ENCODE assay signal across 8 cellular contexts in genomic region chr2:9753276-9753600, GRCh38.
A peak's percentile ranks its signal among the peaks of the same experiment; 100 is the strongest.
DNase-seq lines count a peak whose midpoint lies in the region; ATAC-seq and TF ChIP-seq lines count a peak whose summit lies in the region.

No MANE protein-coding gene starts in this region.

- POLR2A ChIA-PET in CD4-positive, alpha-beta memory T cell (lab: Charles Lee; ENCODE audit: partially characterized antibody) = interaction anchor here (0.7 to 5.5 kb wide), 22 partner anchors 10 to 280 kb away, joined by 3 to 58 read pairs (median 6); partner anchors contain the start of genes ADAM17, IAH1 and YWHAQ
- POLR2A ChIA-PET in HEK293T (lab: Yijun Ruan, JAX) = interaction anchor here (1.4 kb wide), 1 partner anchor 290 kb away, joined by 3 read pairs; the partner anchor contains the start of gene KLF11

- H3K36me3 Mint-ChIP-seq in CD4-positive, alpha-beta memory T cell = no peaks in the 10 kb centered on the region
- H3K36me3 Mint-ChIP-seq in activated CD4-positive, alpha-beta T cell treated with anti-CD3 and anti-CD28 coated beads, Interleukin-2, amount 10 ng/mL, durations not matched to agents 24 days and 14 days (ENCODE audit: low read depth) = no peaks in the 10 kb centered on the region
- no peaks in the 10 kb centered on the region for H3K36me3 Mint-ChIP-seq in neural crest cell (ENCODE audit: low read depth)

- peaks cover 29 to 72% (median 50%) of the 10 kb centered on the region in 4 donors for H3K4me1 Mint-ChIP-seq in CD4-positive, alpha-beta memory T cell
- H3K4me1 Mint-ChIP-seq in activated CD4-positive, alpha-beta T cell treated with anti-CD3 and anti-CD28 coated beads, Interleukin-2, amount 10 ng/mL, durations not matched to agents 24 days and 14 days = peaks cover 59% of the 10 kb centered on the region
- H3K4me1 Mint-ChIP-seq in neural crest cell = peaks cover 38% of the 10 kb centered on the region

- CTCF ChIA-PET in CD4-positive, alpha-beta memory T cell (lab: Charles Lee; ENCODE audit: partially characterized antibody) = interaction anchor here (0.8 to 2.5 kb wide), 8 partner anchors 11 to 198 kb away, joined by 3 to 7 read pairs (median 3); partner anchors contain the start of gene ADAM17
- CTCF ChIA-PET in HEK293T (lab: Yijun Ruan, JAX) = no interaction called here

- no peaks in the 10 kb centered on the region for H3K9me3 ChIP-seq in CD4-positive, alpha-beta memory T cell (ENCODE audit: control insufficient read depth in 1 of 2, low read length in 2 of 2)

- peak overlapping the region; percentile 90 to 100 (median 99) for H3K27ac Mint-ChIP-seq in CD4-positive, alpha-beta memory T cell
- H3K27ac Mint-ChIP-seq in activated CD4-positive, alpha-beta T cell treated with anti-CD3 and anti-CD28 coated beads, Interleukin-2, amount 10 ng/mL, durations not matched to agents 24 days and 14 days = peak overlapping the region; percentile 88
- no peak overlapping the region for H3K27ac Mint-ChIP-seq in neural crest cell (ENCODE audit: unreplicated experiment)

- no peaks in the 10 kb centered on the region for H3K36me3 ChIP-seq in CD4-positive, alpha-beta memory T cell (ENCODE audit: insufficient read depth, low read length)

- no peaks in the 10 kb centered on the region for H3K9me3 Mint-ChIP-seq in CD4-positive, alpha-beta memory T cell
- no peaks in the 10 kb centered on the region for H3K9me3 Mint-ChIP-seq in activated CD4-positive, alpha-beta T cell treated with anti-CD3 and anti-CD28 coated beads, Interleukin-2, amount 10 ng/mL, durations not matched to agents 24 days and 14 days
- no peaks in the 10 kb centered on the region for H3K9me3 Mint-ChIP-seq in neural crest cell

- H3K27ac ChIP-seq in CD4-positive, alpha-beta memory T cell (ENCODE audit: low read depth, low read length) = peak overlapping the region; percentile 53
- H3K27ac ChIP-seq in epithelial cell of prostate = peak overlapping the region; percentile 100

- H3K27me3 ChIP-seq in CD4-positive, alpha-beta memory T cell (ENCODE audit: insufficient read depth, low read length) = no peaks in the 10 kb centered on the region

- ATAC-seq in GM21367 (IDR thresholded peaks at IDR 0.05; ENCODE audit: unreplicated experiment) = peak; percentile 63

- peaks cover 49% of the 10 kb centered on the region for H3K4me1 ChIP-seq in CD4-positive, alpha-beta memory T cell (ENCODE audit: insufficient read depth, low read length)

- no peak for TF ChIP-seq CTCF in neural crest cell (conservative IDR thresholded peaks at IDR 0.05)

- intact Hi-C loops in CD4-positive, alpha-beta memory T cell (cut with micrococcal nuclease) = loop anchor here (1.0 to 2.0 kb wide), 3 partner anchors 30 to 122 kb away; no protein-coding TSS in a partner anchor
- intact Hi-C loops in activated CD4-positive, alpha-beta T cell treated with anti-CD3 and anti-CD28 coated beads, Interleukin-2, amount 10 ng/mL, durations not matched to agents 24 days and 14 days (cut with micrococcal nuclease) = loop anchor here (1.0 to 5.0 kb wide), 5 partner anchors 29 to 330 kb away; partner anchors contain the start of genes CPSF3 and ITGB1BP1

- peak overlapping the region; percentile 80 to 96 (median 94) for H3K4me3 Mint-ChIP-seq in CD4-positive, alpha-beta memory T cell
- peak overlapping the region; percentile 56 for H3K4me3 Mint-ChIP-seq in activated CD4-positive, alpha-beta T cell treated with anti-CD3 and anti-CD28 coated beads, Interleukin-2, amount 10 ng/mL, durations not matched to agents 24 days and 14 days
- H3K4me3 Mint-ChIP-seq in neural crest cell = peak overlapping the region; percentile 61

- no peaks in the 10 kb centered on the region for H3K27me3 Mint-ChIP-seq in CD4-positive, alpha-beta memory T cell
- H3K27me3 Mint-ChIP-seq in activated CD4-positive, alpha-beta T cell treated with anti-CD3 and anti-CD28 coated beads, Interleukin-2, amount 10 ng/mL, durations not matched to agents 24 days and 14 days = peaks cover 32% of the 10 kb centered on the region
- peaks cover 15% of the 10 kb centered on the region for H3K27me3 Mint-ChIP-seq in neural crest cell (ENCODE audit: low read depth)

- H3K4me3 ChIP-seq in CD4-positive, alpha-beta memory T cell (ENCODE audit: low read length in 2 of 2) = peak overlapping the region in 1 of 2 donors; percentile 52

- DNase-seq in CD4-positive, alpha-beta memory T cell = peak in 4 of 5 donors; percentile 35 to 79 (median 48)
- DNase-seq in HS-5 (ENCODE audit: low read depth) (peak; percentile 83), epithelial cell of prostate (ENCODE audit: low read depth, low spot score) (peak; percentile 99), neural crest cell (ENCODE audit: low read depth, low spot score) (no peak), HEK293T (ENCODE audit: extremely low spot score) (no peak)
- DNase-seq in activated CD4-positive, alpha-beta T cell treated with anti-CD3 and anti-CD28 coated beads, Interleukin-2, amount 10 ng/mL, durations not matched to agents 24 days and 14 days = peak; percentile 83
- no peak for DNase-seq in NK-92 treated with Interleukin-12 subunit alpha and Interleukin-12 subunit beta, amount 100 ng/mL, for 24 hours (lab: John Stamatoyannopoulos, UW)

TF ChIP-seq in HEK293T, 16 proteins besides CTCF, POLR2A, EP300 and RAD21:
- TF ChIP-seq NFRKB (IDR thresholded peaks at IDR 0.05) (no peak), ARNT (IDR thresholded peaks at IDR 0.05) (no peak), TARDBP (IDR thresholded peaks at IDR 0.05) (no peak), FOXK2 (IDR thresholded peaks at IDR 0.05) (no peak), L3MBTL2 (conservative IDR thresholded peaks at IDR 0.05) (no peak)

Comparison
In these comparisons a context has a peak if more than half of its experiments do, and no peak if none do; other contexts are left out.
1. DNase-seq: peak in CD4-positive, alpha-beta memory T cell (4 of 5), HS-5 (single experiment), activated CD4-positive, alpha-beta T cell treated with anti-CD3 and anti-CD28 coated beads, Interleukin-2, amount 10 ng/mL, durations not matched to agents 24 days and 14 days (single experiment) and epithelial cell of prostate (single experiment); none in neural crest cell (single experiment), HEK293T (single experiment) and NK-92 treated with Interleukin-12 subunit alpha and Interleukin-12 subunit beta, amount 100 ng/mL, for 24 hours (single experiment).
2. Peak in every context shown above with its lines, with median percentiles within 50 percentile points of each other: H3K4me3 Mint-ChIP-seq.